In genomic region chr2:37581433-37581832, GRCh38 we compare ENCODE assay signal across 16 cellular contexts.
A peak's percentile ranks its signal among the peaks of the same experiment; 100 is the strongest.
DNase-seq lines count a peak whose midpoint lies in the region; ATAC-seq and TF ChIP-seq lines count a peak whose summit lies in the region.
"Had no signal": no experiment of that assay in that cellular context is flagged by ENCODE, and none has a peak within 500 bp of the region (broad histone marks: within the 10 kb centered on the region; RNA-seq: fewer than 3 reads in every experiment).

No MANE protein-coding gene starts in this region.

- no peak overlapping the region for H3K9ac ChIP-seq in trophoblast cell (ENCODE audit: low read length)

- no peak overlapping the region for H3K14ac ChIP-seq in trophoblast cell (ENCODE audit: low read length)

- no peaks in the 10 kb centered on the region for H3K36me3 ChIP-seq in CD4-positive, alpha-beta memory T cell (ENCODE audit: insufficient read depth, low read length)
- H3K36me3 ChIP-seq in trophoblast cell (ENCODE audit: control insufficient read depth in 1 of 2, insufficient read depth in 2 of 2, low read length in 2 of 2): no peaks in the 10 kb centered on the region

- no peaks in the 10 kb centered on the region for H3K36me3 Mint-ChIP-seq in CD4-positive, alpha-beta memory T cell
- H3K36me3 Mint-ChIP-seq in T-helper 17 cell (ENCODE audit: low read depth): no peaks in the 10 kb centered on the region
- peaks cover 6% of the 10 kb centered on the region for H3K36me3 Mint-ChIP-seq in WTC11
- peaks cover 10% of the 10 kb centered on the region for H3K36me3 Mint-ChIP-seq in activated CD8-positive, alpha-beta T cell treated with anti-CD3 and anti-CD28 coated beads, Interleukin-2, amount 10 ng/mL, durations not matched to agents 7 days and 5 days (ENCODE audit: low read depth)

- no peak overlapping the region for H2BK5ac ChIP-seq in trophoblast cell (ENCODE audit: low read depth, low read length, poor library complexity)

- H2BK12ac ChIP-seq in trophoblast cell (ENCODE audit: low read length): no peak overlapping the region

- intact Hi-C loops in CD4-positive, alpha-beta memory T cell (cut with micrococcal nuclease): no loop called here

- no CpG with 5 or more reads among the region's 5 CpGs for WGBS in trophoblast cell (ENCODE audit: extremely low coverage, insufficient coverage, insufficient read length)

- H3K23ac ChIP-seq in trophoblast cell (ENCODE audit: low read length): no peak overlapping the region

- H3K4me3 Mint-ChIP-seq in CD4-positive, alpha-beta memory T cell: peak overlapping the region in 2 of 8 donors; percentile 28 to 52
- H3K4me3 Mint-ChIP-seq in T-helper 17 cell: no peak overlapping the region
- H3K4me3 Mint-ChIP-seq in WTC11: no peak overlapping the region
- no peak overlapping the region for H3K4me3 Mint-ChIP-seq in activated CD8-positive, alpha-beta T cell treated with anti-CD3 and anti-CD28 coated beads, Interleukin-2, amount 10 ng/mL, durations not matched to agents 7 days and 5 days
- H3K4me3 Mint-ChIP-seq: GM23338 had no signal

- H3K27me3 ChIP-seq in CD4-positive, alpha-beta memory T cell (ENCODE audit: insufficient read depth, low read length): no peaks in the 10 kb centered on the region
- H3K27me3 ChIP-seq in trophoblast cell (ENCODE audit: insufficient read depth, low read length): no peaks in the 10 kb centered on the region

- H3K4me3 ChIP-seq in CD4-positive, alpha-beta memory T cell (ENCODE audit: low read length in 2 of 2): no peak overlapping the region
- no peak overlapping the region for H3K4me3 ChIP-seq in fibroblast of villous mesenchyme (ENCODE audit: low read depth, low read length)
- H3K4me3 ChIP-seq in trophoblast cell (ENCODE audit: low read depth, low read length): no peak overlapping the region
- H3K4me3 ChIP-seq: GM23338 had no signal

- no peak overlapping the region for H3K4ac ChIP-seq in trophoblast cell (ENCODE audit: low read depth, low read length)

- peaks cover 50% of the 10 kb centered on the region for H3K4me1 ChIP-seq in CD4-positive, alpha-beta memory T cell (ENCODE audit: insufficient read depth, low read length)
- peaks cover 9 to 10% of the 10 kb centered on the region in 2 experiments for H3K4me1 ChIP-seq in trophoblast cell (ENCODE audit: control insufficient read depth in 1 of 2, insufficient read depth in 2 of 2, low read length in 2 of 2)

- H3K18ac ChIP-seq in trophoblast cell (ENCODE audit: low read length): no peak overlapping the region

- H3K9me3 Mint-ChIP-seq in CD4-positive, alpha-beta memory T cell: peaks cover 0 to 5% (median 2%) of the 10 kb centered on the region in 8 donors
- H3K9me3 Mint-ChIP-seq in WTC11: peaks cover 19% of the 10 kb centered on the region
- H3K9me3 Mint-ChIP-seq in activated CD8-positive, alpha-beta T cell treated with anti-CD3 and anti-CD28 coated beads, Interleukin-2, amount 10 ng/mL, durations not matched to agents 7 days and 5 days (ENCODE audit: insufficient read depth): peaks cover 7% of the 10 kb centered on the region

- ATAC-seq in T-helper 17 cell: no peak
- ATAC-seq in WTC11: no peak
- no peak for ATAC-seq in activated CD8-positive, alpha-beta T cell treated with anti-CD3 and anti-CD28 coated beads, Interleukin-2, amount 10 ng/mL, durations not matched to agents 7 days and 5 days
- ATAC-seq: GM23338 had no signal

- peaks cover 7% of the 10 kb centered on the region for H3K79me1 ChIP-seq in trophoblast cell (ENCODE audit: low read length)

- TF ChIP-seq CTCF in fibroblast of villous mesenchyme (IDR thresholded peaks at IDR 0.05; ENCODE audit: insufficient read depth, low read depth, low read length) (no peak), WTC11 (IDR thresholded peaks at IDR 0.05) (no peak)

- H4K12ac ChIP-seq in trophoblast cell (ENCODE audit: low read depth, low read length): no peak overlapping the region

- H3K27ac ChIP-seq in CD4-positive, alpha-beta memory T cell (ENCODE audit: low read depth, low read length): no peak overlapping the region
- no peak overlapping the region for H3K27ac ChIP-seq in trophoblast cell (ENCODE audit: low read depth, low read length)
- H3K27ac ChIP-seq: C4-2B, HL-60 had no signal

- CTCF ChIA-PET in CD4-positive, alpha-beta memory T cell (lab: Charles Lee; ENCODE audit: partially characterized antibody): interaction anchor here (2.0 to 2.4 kb wide), 4 partner anchors 10 to 166 kb away, joined by 8 to 18 read pairs (median 12); no protein-coding TSS in a partner anchor
- CTCF ChIA-PET in WTC11 (lab: Charles Lee): no interaction called here
- CTCF ChIA-PET in activated CD8-positive, alpha-beta T cell treated with anti-CD3 and anti-CD28 coated beads, Interleukin-2, amount 10 ng/mL, durations not matched to agents 7 days and 5 days (lab: Charles Lee): no interaction called here

- no peak overlapping the region for H4K91ac ChIP-seq in trophoblast cell (ENCODE audit: low read depth, low read length)

- no peak overlapping the region for H2AK5ac ChIP-seq in trophoblast cell (ENCODE audit: low read length)

- H3K27me3 Mint-ChIP-seq in CD4-positive, alpha-beta memory T cell: no peaks in the 10 kb centered on the region
- H3K27me3 Mint-ChIP-seq in T-helper 17 cell: no peaks in the 10 kb centered on the region
- no peaks in the 10 kb centered on the region; the same call in 1 of the 2 replicates for H3K27me3 Mint-ChIP-seq in WTC11 (ENCODE audit: low read depth)
- H3K27me3 Mint-ChIP-seq in activated CD8-positive, alpha-beta T cell treated with anti-CD3 and anti-CD28 coated beads, Interleukin-2, amount 10 ng/mL, durations not matched to agents 7 days and 5 days (ENCODE audit: low read depth): no peaks in the 10 kb centered on the region
- H3K27me3 Mint-ChIP-seq: B cell had no signal

- no peaks in the 10 kb centered on the region for H3K79me2 ChIP-seq in trophoblast cell (ENCODE audit: control insufficient read depth, insufficient read depth, low read length, poor library complexity)

- POLR2A ChIA-PET in CD4-positive, alpha-beta memory T cell (lab: Charles Lee; ENCODE audit: partially characterized antibody): interaction anchor here (1.2 to 11.1 kb wide), 6 partner anchors 12 to 81 kb away, joined by 3 to 322 read pairs (median 18); no protein-coding TSS in a partner anchor
- POLR2A ChIA-PET in WTC11 (lab: Charles Lee): no interaction called here
- POLR2A ChIA-PET in activated CD8-positive, alpha-beta T cell treated with anti-CD3 and anti-CD28 coated beads, Interleukin-2, amount 10 ng/mL, durations not matched to agents 7 days and 5 days (lab: Charles Lee): interaction anchor here (0.9 to 2.0 kb wide), 2 partner anchors 23 to 42 kb away, joined by 3 to 11 read pairs; no protein-coding TSS in a partner anchor

- H3K9me3 ChIP-seq in CD4-positive, alpha-beta memory T cell (ENCODE audit: control insufficient read depth in 1 of 2, low read length in 2 of 2): no peaks in the 10 kb centered on the region
- no peaks in the 10 kb centered on the region for H3K9me3 ChIP-seq in T-helper 17 cell (ENCODE audit: control insufficient read depth, low read length, poor library complexity, severe bottlenecking)
- no peaks in the 10 kb centered on the region for H3K9me3 ChIP-seq in trophoblast cell (ENCODE audit: insufficient read depth, low read depth, low read length)
- H3K9me3 ChIP-seq: Caco-2 had no signal

- H2BK120ac ChIP-seq in trophoblast cell (ENCODE audit: insufficient read depth, low read length, poor library complexity): no peak overlapping the region

- H3K27ac Mint-ChIP-seq in CD4-positive, alpha-beta memory T cell: peak overlapping the region in 5 of 7 donors; percentile 23 to 83 (median 53)
- peak overlapping the region; percentile 34 for H3K27ac Mint-ChIP-seq in T-helper 17 cell
- no peak overlapping the region for H3K27ac Mint-ChIP-seq in WTC11
- H3K27ac Mint-ChIP-seq in activated CD8-positive, alpha-beta T cell treated with anti-CD3 and anti-CD28 coated beads, Interleukin-2, amount 10 ng/mL, durations not matched to agents 7 days and 5 days: no peak overlapping the region
- H3K27ac Mint-ChIP-seq: B cell, GM23338 had no signal

- H3K4me2 ChIP-seq in trophoblast cell (ENCODE audit: low read length): no peak overlapping the region
- H3K4me2 ChIP-seq: GM23338 had no signal

- peaks cover 43 to 57% (median 52%) of the 10 kb centered on the region in 4 donors for H3K4me1 Mint-ChIP-seq in CD4-positive, alpha-beta memory T cell
- H3K4me1 Mint-ChIP-seq in T-helper 17 cell (peaks cover 49% of the 10 kb centered on the region), WTC11 (peaks cover 23% of the 10 kb centered on the region)
- H3K4me1 Mint-ChIP-seq in activated CD8-positive, alpha-beta T cell treated with anti-CD3 and anti-CD28 coated beads, Interleukin-2, amount 10 ng/mL, durations not matched to agents 7 days and 5 days (ENCODE audit: low read depth): peaks cover 44% of the 10 kb centered on the region

- no peak overlapping the region for H4K8ac ChIP-seq in trophoblast cell (ENCODE audit: low read depth, low read length)

- no peak for DNase-seq in CD4-positive, alpha-beta memory T cell
- DNase-seq in T-helper 17 cell: no peak
- peak; percentile 76 for DNase-seq in fibroblast of villous mesenchyme (ENCODE audit: low read depth)
- DNase-seq in trophoblast cell: peak; percentile 76 to 92
- DNase-seq in WTC11 (ENCODE audit: low spot score): no peak
- no peak for DNase-seq in stimulated activated CD4-positive, alpha-beta T cell treated with anti-CD3 and anti-CD28 coated beads, Interleukin-1b, Interleukin-23, amount 100 ng/mL, for 48 hours
- DNase-seq in activated CD8-positive, alpha-beta T cell treated with anti-CD3 and anti-CD28 coated beads, Interleukin-2, amount 10 ng/mL, durations not matched to agents 7 days and 5 days: no peak
- DNase-seq: Caco-2; CD8-positive, alpha-beta memory T cell; DND-41; GF-D8; H7 had no signal

- no peak overlapping the region for H2AFZ ChIP-seq in trophoblast cell (ENCODE audit: insufficient read depth, low read length, poor library complexity)
- H2AFZ ChIP-seq: GM23338 had no signal

TF ChIP-seq in WTC11, 78 proteins besides CTCF, POLR2A, EP300 and RAD21 (continues in another document):
- TF ChIP-seq, protein P1, sequence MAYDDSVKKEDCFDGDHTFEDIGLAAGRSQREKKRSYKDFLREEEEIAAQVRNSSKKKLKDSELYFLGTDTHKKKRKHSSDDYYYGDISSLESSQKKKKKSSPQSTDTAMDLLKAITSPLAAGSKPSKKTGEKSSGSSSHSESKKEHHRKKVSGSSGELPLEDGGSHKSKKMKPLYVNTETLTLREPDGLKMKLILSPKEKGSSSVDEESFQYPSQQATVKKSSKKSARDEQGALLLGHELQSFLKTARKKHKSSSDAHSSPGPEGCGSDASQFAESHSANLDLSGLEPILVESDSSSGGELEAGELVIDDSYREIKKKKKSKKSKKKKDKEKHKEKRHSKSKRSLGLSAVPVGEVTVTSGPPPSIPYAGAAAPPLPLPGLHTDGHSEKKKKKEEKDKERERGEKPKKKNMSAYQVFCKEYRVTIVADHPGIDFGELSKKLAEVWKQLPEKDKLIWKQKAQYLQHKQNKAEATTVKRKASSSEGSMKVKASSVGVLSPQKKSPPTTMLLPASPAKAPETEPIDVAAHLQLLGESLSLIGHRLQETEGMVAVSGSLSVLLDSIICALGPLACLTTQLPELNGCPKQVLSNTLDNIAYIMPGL (CRISPR knock-in tag; IDR thresholded peaks at IDR 0.05): no peak
- no peak for TF ChIP-seq CREB1 (CRISPR knock-in tag; IDR thresholded peaks at IDR 0.05)
- no peak for TF ChIP-seq MAX (CRISPR knock-in tag; IDR thresholded peaks at IDR 0.05)

Comparison
In these comparisons a context has a peak if more than half of its experiments do, and no peak if none do; other contexts are left out.
1. DNase-seq: peak in fibroblast of villous mesenchyme (single experiment) and trophoblast cell (2 of 2); none in CD4-positive, alpha-beta memory T cell (0 of 5), T-helper 17 cell (0 of 3), WTC11 (single experiment), stimulated activated CD4-positive, alpha-beta T cell treated with anti-CD3 and anti-CD28 coated beads, Interleukin-1b, Interleukin-23, amount 100 ng/mL, for 48 hours (single experiment) and activated CD8-positive, alpha-beta T cell treated with anti-CD3 and anti-CD28 coated beads, Interleukin-2, amount 10 ng/mL, durations not matched to agents 7 days and 5 days (single experiment).
2. H3K27ac Mint-ChIP-seq: peak in CD4-positive, alpha-beta memory T cell (5 of 7) and T-helper 17 cell (single experiment); none in WTC11 (single experiment) and activated CD8-positive, alpha-beta T cell treated with anti-CD3 and anti-CD28 coated beads, Interleukin-2, amount 10 ng/mL, durations not matched to agents 7 days and 5 days (single experiment).